Comparison of ENCODE assay signal across 1 cellular context in genomic region chr1:18866314-18866713, GRCh38.
TF ChIP-seq lines count a peak whose summit lies in the region.

No MANE protein-coding gene starts in this region.

TF ChIP-seq in HepG2, 621 proteins besides CTCF, POLR2A, EP300 and RAD21:
- TF ChIP-seq CHCHD3 (CRISPR knock-in tag; IDR thresholded peaks at IDR 0.05) (no peak), LRRFIP1 (CRISPR knock-in tag; conservative IDR thresholded peaks at IDR 0.05) (no peak), ZNF589 (CRISPR knock-in tag; conservative IDR thresholded peaks at IDR 0.05) (no peak), ZNF275 (CRISPR knock-in tag; IDR thresholded peaks at IDR 0.05; ENCODE audit: borderline replicate concordance) (no peak), KDM5A (IDR thresholded peaks at IDR 0.05; ENCODE audit: borderline replicate concordance, low read length) (no peak), NCOA2 (CRISPR knock-in tag; IDR thresholded peaks at IDR 0.05) (no peak), ZNF841 (CRISPR knock-in tag; IDR thresholded peaks at IDR 0.05; ENCODE audit: borderline replicate concordance) (no peak), ZNF850 (CRISPR knock-in tag; conservative IDR thresholded peaks at IDR 0.05) (no peak), ZNF253 (CRISPR knock-in tag; IDR thresholded peaks at IDR 0.05; ENCODE audit: borderline replicate concordance) (no peak), ZNF274 (CRISPR knock-in tag; IDR thresholded peaks at IDR 0.05) (no peak), ZFP62 (CRISPR knock-in tag; IDR thresholded peaks at IDR 0.05) (no peak), POLR2G (IDR thresholded peaks at IDR 0.05; ENCODE audit: low read depth, low read length) (no peak), MIER2 (CRISPR knock-in tag; IDR thresholded peaks at IDR 0.05) (no peak)
